ENCODE assay signal across 1 cellular context in the genomic region with DNA sequence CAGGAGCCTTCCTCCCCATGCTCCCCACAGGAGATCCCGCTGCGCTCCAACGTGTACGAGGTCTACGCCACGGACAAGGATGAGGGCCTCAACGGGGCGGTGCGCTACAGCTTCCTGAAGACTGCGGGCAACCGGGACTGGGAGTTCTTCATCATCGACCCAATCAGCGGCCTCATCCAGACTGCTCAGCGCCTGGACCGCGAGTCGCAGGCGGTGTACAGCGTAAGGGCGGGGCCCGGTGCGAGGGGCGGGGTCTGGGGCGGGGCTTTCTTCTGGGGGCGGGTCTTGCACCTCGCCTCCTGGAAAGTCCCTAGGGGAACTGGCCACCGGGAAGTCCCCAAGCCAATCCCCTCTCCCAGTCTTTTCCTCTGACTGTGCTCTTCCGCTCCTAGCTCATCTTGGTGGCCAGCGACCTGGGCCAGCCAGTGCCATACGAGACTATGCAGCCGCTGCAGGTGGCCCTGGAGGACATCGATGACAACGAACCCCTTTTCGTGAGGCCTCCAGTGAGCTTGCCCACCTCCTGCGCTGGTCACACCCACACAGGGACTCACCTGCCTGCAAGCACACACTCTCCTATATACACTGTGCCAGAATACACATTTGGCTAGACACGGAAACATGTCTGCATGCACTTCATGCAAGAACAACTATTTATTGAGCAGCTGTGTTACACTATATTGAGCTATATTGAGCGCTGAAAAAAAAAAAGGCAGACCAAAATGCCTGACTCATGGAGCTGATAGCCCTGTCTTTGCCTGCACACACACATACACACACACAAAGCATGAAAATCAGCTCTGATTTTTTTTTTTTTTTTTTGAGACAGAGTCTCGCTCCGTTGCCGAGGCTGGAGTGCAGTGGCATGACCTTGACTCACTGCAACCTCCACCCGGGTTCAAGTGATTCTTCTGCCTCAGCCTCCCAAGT.
TF ChIP-seq lines count a peak whose summit lies in the region.

No MANE protein-coding gene starts in this region.

TF ChIP-seq in K562, 482 proteins besides CTCF, POLR2A, EP300 and RAD21 (continued from another document):
- TF ChIP-seq GTF3C2 (IDR thresholded peaks at IDR 0.05; ENCODE audit: borderline replicate concordance, extremely low read depth, insufficient read length) (no peak), NFE2 (IDR thresholded peaks at IDR 0.05; ENCODE audit: low read depth) (peak; percentile 69), TRIM28 (IDR thresholded peaks at IDR 0.05) (peak; percentile 29; the same call in 1 of the 2 replicates), TCF7 (IDR thresholded peaks at IDR 0.05; ENCODE audit: borderline replicate concordance) (no peak), RBFOX2 (IDR thresholded peaks at IDR 0.05; ENCODE audit: low read depth, low read length) (peak; percentile 45), ZKSCAN8 (CRISPR knock-in tag; IDR thresholded peaks at IDR 0.05) (no peak), FOXK2 (conservative IDR thresholded peaks at IDR 0.05 in 1 of 2, IDR thresholded peaks at IDR 0.05 in 1 of 2; ENCODE audit: low read depth in 2 of 2) (peak in 1 of 2 experiments; percentile 59; a peak in 3 of 4 replicates), CHD1 (IDR thresholded peaks at IDR 0.05; ENCODE audit: low read length) (no peak), MAFF (IDR thresholded peaks at IDR 0.05; ENCODE audit: low read length) (peak; percentile 23; the same call in 1 of the 2 replicates), ATF7 (IDR thresholded peaks at IDR 0.05) (peak; percentile 35; the same call in 1 of the 2 replicates), BCL6 (CRISPR knock-in tag; IDR thresholded peaks at IDR 0.05) (no peak), KHSRP (IDR thresholded peaks at IDR 0.05) (no peak), MAZ (CRISPR knock-in tag; conservative IDR thresholded peaks at IDR 0.05 in 1 of 2, IDR thresholded peaks at IDR 0.05 in 1 of 2) (0 out of 4 replicates have a peak, but pooled peaks of 1 of the 2 experiments have one; percentile 25), SRF (CRISPR knock-in tag; IDR thresholded peaks at IDR 0.05) (0 out of 4 replicates have a peak, but pooled peaks of 1 of the 2 experiments have one; percentile 45), PHF20 (IDR thresholded peaks at IDR 0.05; ENCODE audit: partially characterized antibody) (peak; percentile 8), E2F6 (IDR thresholded peaks at IDR 0.05; ENCODE audit: borderline replicate concordance in 1 of 2, extremely low read depth in 1 of 2, insufficient read depth in 1 of 2, insufficient read length in 1 of 2, low read depth in 1 of 2, low read length in 1 of 2, poor library complexity in 1 of 2, severe bottlenecking in 1 of 2) (peak in 1 of 2 experiments; percentile 13), L3MBTL2 (IDR thresholded peaks at IDR 0.05) (peak; percentile 31; the same call in 1 of the 2 replicates), MNT (conservative IDR thresholded peaks at IDR 0.05) (0 out of 4 replicates have a peak, but pooled peaks of 1 of the 2 experiments have one; percentile 33), ELK3 (CRISPR knock-in tag; IDR thresholded peaks at IDR 0.05) (no peak), JUND (IDR thresholded peaks at IDR 0.05; ENCODE audit: borderline replicate concordance, low read depth, low read length) (no peak), JUND (tag; IDR thresholded peaks at IDR 0.05; ENCODE audit: borderline replicate concordance, low read depth, low read length) (0 out of 3 replicates have a peak, but pooled peaks have one; percentile 25), MAFG (tag; conservative IDR thresholded peaks at IDR 0.05) (peak; percentile 75), CREM (IDR thresholded peaks at IDR 0.05; ENCODE audit: low read depth) (0 out of 2 replicates have a peak, but pooled peaks have one; percentile 3), YY1 (IDR thresholded peaks at IDR 0.05; ENCODE audit: borderline replicate concordance in 1 of 3, control insufficient read depth in 1 of 3, extremely low read depth in 1 of 3, insufficient read depth in 3 of 3, insufficient read length in 1 of 3, insufficient replicate concordance in 2 of 3, low read depth in 1 of 3, low read length in 2 of 3) (no peak), ELF1 (tag; IDR thresholded peaks at IDR 0.05) (peak; percentile 52; the same call in 1 of the 2 replicates), DPF2 (IDR thresholded peaks at IDR 0.05) (peak; percentile 38; the same call in 1 of the 2 replicates), EHMT2 (IDR thresholded peaks at IDR 0.05) (0 out of 2 replicates have a peak, but pooled peaks have one; percentile 6), ZEB2 (IDR thresholded peaks at IDR 0.05) (0 out of 2 replicates have a peak, but pooled peaks have one; percentile 43), JUN (IDR thresholded peaks at IDR 0.05; ENCODE audit: borderline replicate concordance, low read depth, low read length) (no peak), JUN (CRISPR knock-in tag; IDR thresholded peaks at IDR 0.05; ENCODE audit: borderline replicate concordance) (no peak)
- TF ChIP-seq, protein P1, sequence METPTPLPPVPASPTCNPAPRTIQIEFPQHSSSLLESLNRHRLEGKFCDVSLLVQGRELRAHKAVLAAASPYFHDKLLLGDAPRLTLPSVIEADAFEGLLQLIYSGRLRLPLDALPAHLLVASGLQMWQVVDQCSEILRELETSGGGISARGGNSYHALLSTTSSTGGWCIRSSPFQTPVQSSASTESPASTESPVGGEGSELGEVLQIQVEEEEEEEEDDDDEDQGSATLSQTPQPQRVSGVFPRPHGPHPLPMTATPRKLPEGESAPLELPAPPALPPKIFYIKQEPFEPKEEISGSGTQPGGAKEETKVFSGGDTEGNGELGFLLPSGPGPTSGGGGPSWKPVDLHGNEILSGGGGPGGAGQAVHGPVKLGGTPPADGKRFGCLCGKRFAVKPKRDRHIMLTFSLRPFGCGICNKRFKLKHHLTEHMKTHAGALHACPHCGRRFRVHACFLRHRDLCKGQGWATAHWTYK (CRISPR knock-in tag; IDR thresholded peaks at IDR 0.05), result peak; percentile 20; the same call in 1 of the 2 replicates
